In genomic region chr20:32474967-32475819, GRCh38 we compare ENCODE assay signal across 1 cellular context.
A peak's percentile ranks its signal among the peaks of the same experiment; 100 is the strongest.
TF ChIP-seq lines count a peak whose summit lies in the region.

No MANE protein-coding gene starts in this region.

TF ChIP-seq in HepG2, 621 proteins besides CTCF, POLR2A, EP300 and RAD21 (continued from another document and continues in another):
- TF ChIP-seq ELK4 (CRISPR knock-in tag; IDR thresholded peaks at IDR 0.05; ENCODE audit: borderline replicate concordance) (no peak), ZBTB46 (CRISPR knock-in tag; IDR thresholded peaks at IDR 0.05; ENCODE audit: borderline replicate concordance) (peak; percentile 97; the same call in 1 of the 2 replicates), ZNF292 (CRISPR knock-in tag; IDR thresholded peaks at IDR 0.05; ENCODE audit: borderline replicate concordance, low read depth) (peak; percentile 72), SRY (CRISPR knock-in tag; IDR thresholded peaks at IDR 0.05) (peak; percentile 77), CEBPG (CRISPR knock-in tag; IDR thresholded peaks at IDR 0.05) (no peak), PATZ1 (CRISPR knock-in tag; IDR thresholded peaks at IDR 0.05) (peak; percentile 97), ZFP1 (CRISPR knock-in tag; IDR thresholded peaks at IDR 0.05) (peak; percentile 15; the same call in 1 of the 2 replicates), DPF2 (CRISPR knock-in tag; IDR thresholded peaks at IDR 0.05; ENCODE audit: borderline replicate concordance, low read depth) (0 out of 2 replicates have a peak, but pooled peaks have one; percentile 73), PAXIP1 (CRISPR knock-in tag; conservative IDR thresholded peaks at IDR 0.05) (peak; percentile 75), RERE (CRISPR knock-in tag; IDR thresholded peaks at IDR 0.05; ENCODE audit: low read depth) (no peak), ZNF234 (CRISPR knock-in tag; conservative IDR thresholded peaks at IDR 0.05) (peak; percentile 87; the same call in 1 of the 2 replicates), NFYC (CRISPR knock-in tag; IDR thresholded peaks at IDR 0.05) (no peak), NR2F1 (CRISPR knock-in tag; IDR thresholded peaks at IDR 0.05) (0 out of 4 replicates have a peak, but pooled peaks of 1 of the 2 experiments have one; percentile 38), ZNF335 (CRISPR knock-in tag; IDR thresholded peaks at IDR 0.05) (peak; percentile 37), CEBPZ (IDR thresholded peaks at IDR 0.05; ENCODE audit: low read length) (no peak), KLF6 (CRISPR knock-in tag; IDR thresholded peaks at IDR 0.05) (peak; percentile 81), HMG20A (CRISPR knock-in tag; IDR thresholded peaks at IDR 0.05; ENCODE audit: borderline replicate concordance) (peak; percentile 14; the same call in 1 of the 2 replicates), ZNF83 (CRISPR knock-in tag; IDR thresholded peaks at IDR 0.05; ENCODE audit: borderline replicate concordance) (0 out of 2 replicates have a peak, but pooled peaks have one; percentile 22), RCOR2 (CRISPR knock-in tag; IDR thresholded peaks at IDR 0.05) (peak; percentile 74), SALL1 (CRISPR knock-in tag; IDR thresholded peaks at IDR 0.05) (peak; percentile 54), ZNF605 (CRISPR knock-in tag; IDR thresholded peaks at IDR 0.05) (peak; percentile 91), FOSL2 (CRISPR knock-in tag; IDR thresholded peaks at IDR 0.05) (peak; percentile 59), GABPB1 (CRISPR knock-in tag; IDR thresholded peaks at IDR 0.05) (peak; percentile 76; the same call in 1 of the 2 replicates), ZNF569 (CRISPR knock-in tag; IDR thresholded peaks at IDR 0.05; ENCODE audit: borderline replicate concordance) (peak; percentile 92; the same call in 1 of the 2 replicates), ZBTB43 (CRISPR knock-in tag; conservative IDR thresholded peaks at IDR 0.05) (peak; percentile 77), TRAFD1 (CRISPR knock-in tag; IDR thresholded peaks at IDR 0.05; ENCODE audit: borderline replicate concordance) (no peak), HES4 (CRISPR knock-in tag; IDR thresholded peaks at IDR 0.05; ENCODE audit: borderline replicate concordance) (no peak; the same call in 1 of the 2 replicates)
